In the genomic region with DNA sequence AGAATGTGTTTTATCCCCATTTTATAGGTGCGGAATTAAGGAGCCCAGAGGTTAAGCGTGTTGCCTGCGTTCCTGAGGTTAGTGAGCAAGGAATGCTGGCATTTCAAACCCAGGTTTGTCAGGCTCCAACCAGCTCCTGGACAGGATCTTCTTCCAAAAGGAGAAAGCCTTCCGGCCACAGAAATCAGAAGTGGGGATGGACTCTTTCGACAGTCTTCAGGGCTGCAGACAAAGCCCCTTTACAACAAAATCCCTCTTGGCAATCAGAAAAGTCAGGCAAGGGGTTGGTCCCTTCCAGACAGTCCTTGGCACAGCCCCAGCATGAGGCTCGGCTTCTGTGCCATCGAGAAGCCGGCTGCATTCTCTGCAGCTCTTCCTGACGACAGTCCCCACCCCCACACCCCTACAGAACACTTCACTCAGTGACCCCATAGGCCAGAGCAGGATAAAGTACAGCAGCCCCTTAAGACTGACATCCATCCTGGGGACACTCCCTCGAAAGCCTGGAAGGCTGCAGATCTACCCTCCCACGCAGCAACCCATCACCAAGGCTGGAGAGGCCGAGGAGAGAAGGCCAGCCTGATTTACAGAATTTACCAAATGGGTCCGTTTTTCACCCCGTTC, we compare ENCODE assay signal across 12 cellular contexts.
A peak's percentile ranks its signal among the peaks of the same experiment; 100 is the strongest.
DNase-seq lines count a peak whose midpoint lies in the region; FAIRE-seq and TF ChIP-seq lines count a peak whose summit lies in the region.
"Had no signal": no experiment of that assay in that cellular context is flagged by ENCODE, and none has a peak within 500 bp of the region (broad histone marks: within the 10 kb centered on the region; RNA-seq: fewer than 3 reads in every experiment).

No MANE protein-coding gene starts in this region.

- no peak for FAIRE-seq in GM12892 (lab: Jason Lieb, UNC)
- FAIRE-seq: GM18507 had no signal

- no peak overlapping the region for H2BK120ac ChIP-seq in mesendoderm (ENCODE audit: low read depth, low read length)

- intact Hi-C loops in esophagus squamous epithelium (cut with DNase I): no loop called here
- intact Hi-C loops in thyroid gland (cut with DNase I): no loop called here

- in situ Hi-C loops in SK-MEL-5 (cut with HindIII; ENCODE audit: low pct_unique_long_range_greater_than_20kb, low sequenced_read_pairs): no loop called here

- no peak overlapping the region for H2AK5ac ChIP-seq in mesendoderm (ENCODE audit: low read length)

- H2BK5ac ChIP-seq in mesendoderm (ENCODE audit: low read length): no peak overlapping the region

- no peak overlapping the region for H3K4me2 ChIP-seq in mesendoderm (ENCODE audit: low read length)

- peak; percentile 73 for DNase-seq in SK-MEL-5 (ENCODE audit: low read depth, low spot score)
- DNase-seq in esophagus squamous epithelium (lab: John Stamatoyannopoulos, UW): no peak
- DNase-seq in mesendoderm: no peak
- no peak for DNase-seq in thyroid gland
- no peak for DNase-seq in stimulated activated CD4-positive, alpha-beta T cell treated with anti-CD3 and anti-CD28 coated beads, Interleukin-2, amount 100 ng/mL, for 48 hours
- no peak for DNase-seq in NOMO-1 treated with DMSO at 0.1 percent for 48 hours (lab: John Stamatoyannopoulos, UW; ENCODE audit: unreplicated experiment)
- DNase-seq in GM12892 (ENCODE audit: insufficient read length): no peak
- DNase-seq: activated CD8-positive, alpha-beta memory T cell treated with anti-CD3 and anti-CD28 coated beads, Interleukin-2, amount 10 ng/mL, durations not matched to agents 7 days and 5 days; DMS153; NCI-H526; T-helper 2 cell had no signal

- TF ChIP-seq CTCF in esophagus squamous epithelium (IDR thresholded peaks at IDR 0.05) (no peak), thyroid gland (IDR thresholded peaks at IDR 0.05) (no peak)

- H3K9ac ChIP-seq in mesendoderm (ENCODE audit: low read length): peak overlapping the region; percentile 8

- no peak overlapping the region for H4K5ac ChIP-seq in mesendoderm (ENCODE audit: low read length)

- no peak overlapping the region for H4K8ac ChIP-seq in mesendoderm (ENCODE audit: low read depth, low read length)

- TF ChIP-seq POLR2A in esophagus squamous epithelium (IDR thresholded peaks at IDR 0.05) (no peak), thyroid gland (IDR thresholded peaks at IDR 0.05) (no peak), GM12892 (IDR thresholded peaks at IDR 0.05; ENCODE audit: low read depth, low read length) (no peak)

- H3K79me2 ChIP-seq in mesendoderm (ENCODE audit: control insufficient read depth, insufficient read depth, low read length): peaks cover 89% of the 10 kb centered on the region

- H3K56ac ChIP-seq in mesendoderm (ENCODE audit: low read length): peak overlapping the region; percentile 15

- H3K27me3 ChIP-seq in esophagus squamous epithelium (no peaks in the 10 kb centered on the region), mesendoderm (ENCODE audit: insufficient read depth, low read length, poor library complexity) (no peaks in the 10 kb centered on the region), thyroid gland (no peaks in the 10 kb centered on the region)

- H3K23ac ChIP-seq in mesendoderm (ENCODE audit: low read length): no peak overlapping the region

- H3K9me3 ChIP-seq in esophagus squamous epithelium: no peaks in the 10 kb centered on the region
- no peaks in the 10 kb centered on the region for H3K9me3 ChIP-seq in thyroid gland

- no peak overlapping the region for H3K4ac ChIP-seq in mesendoderm (ENCODE audit: low read depth, low read length)

- H3K79me1 ChIP-seq in mesendoderm (ENCODE audit: low read length): peaks cover 57% of the 10 kb centered on the region

- peaks cover 48 to 90% (median 81%) of the 10 kb centered on the region in 3 donors for H3K4me1 ChIP-seq in esophagus squamous epithelium
- H3K4me1 ChIP-seq in mesendoderm (ENCODE audit: control insufficient read depth, low read depth, low read length): peaks cover 34% of the 10 kb centered on the region
- H3K4me1 ChIP-seq in thyroid gland: peaks cover 8 to 27% of the 10 kb centered on the region in 2 donors

- H3K27ac ChIP-seq in esophagus squamous epithelium: peak overlapping the region; percentile 54 to 87 (median 84)
- peak overlapping the region; percentile 3 for H3K27ac ChIP-seq in mesendoderm (ENCODE audit: low read depth, low read length)
- H3K27ac ChIP-seq in thyroid gland: peak overlapping the region in 2 of 3 donors; percentile 18 to 22

- WGBS in esophagus squamous epithelium, 2 donors: 28 to 34% methylated on average over 8 of the region's 14 CpGs
- no CpG with 5 or more reads among the region's 14 CpGs for WGBS in mesendoderm (ENCODE audit: extremely low coverage, insufficient coverage, low lambda C conversion rate)
- 70 to 81% methylated on average over 11 to 14 of the region's 14 CpGs for WGBS in thyroid gland, 2 donors

- H3K36me3 ChIP-seq in esophagus squamous epithelium (peaks cover 0 to 6% (median 0%) of the 10 kb centered on the region in 3 donors), mesendoderm (ENCODE audit: control insufficient read depth, insufficient read depth, low read length) (no peaks in the 10 kb centered on the region), thyroid gland (no peaks in the 10 kb centered on the region)

- no peak overlapping the region for H3K4me3 ChIP-seq in esophagus squamous epithelium
- no peak overlapping the region for H3K4me3 ChIP-seq in mesendoderm (ENCODE audit: low read length)
- H3K4me3 ChIP-seq in thyroid gland (replicated peaks in 1 of 3): no peak overlapping the region

- no peak overlapping the region for H3K18ac ChIP-seq in mesendoderm (ENCODE audit: low read length)

- no peak overlapping the region for H2BK15ac ChIP-seq in mesendoderm (replicated peaks; ENCODE audit: low read depth)

Comparison
In these comparisons a context has a peak if more than half of its experiments do, and no peak if none do; other contexts are left out.
1. H3K27ac ChIP-seq: peak in every context shown above with its lines; median percentile 84 in esophagus squamous epithelium; 20 in thyroid gland; 3 in mesendoderm.